In the genomic region with DNA sequence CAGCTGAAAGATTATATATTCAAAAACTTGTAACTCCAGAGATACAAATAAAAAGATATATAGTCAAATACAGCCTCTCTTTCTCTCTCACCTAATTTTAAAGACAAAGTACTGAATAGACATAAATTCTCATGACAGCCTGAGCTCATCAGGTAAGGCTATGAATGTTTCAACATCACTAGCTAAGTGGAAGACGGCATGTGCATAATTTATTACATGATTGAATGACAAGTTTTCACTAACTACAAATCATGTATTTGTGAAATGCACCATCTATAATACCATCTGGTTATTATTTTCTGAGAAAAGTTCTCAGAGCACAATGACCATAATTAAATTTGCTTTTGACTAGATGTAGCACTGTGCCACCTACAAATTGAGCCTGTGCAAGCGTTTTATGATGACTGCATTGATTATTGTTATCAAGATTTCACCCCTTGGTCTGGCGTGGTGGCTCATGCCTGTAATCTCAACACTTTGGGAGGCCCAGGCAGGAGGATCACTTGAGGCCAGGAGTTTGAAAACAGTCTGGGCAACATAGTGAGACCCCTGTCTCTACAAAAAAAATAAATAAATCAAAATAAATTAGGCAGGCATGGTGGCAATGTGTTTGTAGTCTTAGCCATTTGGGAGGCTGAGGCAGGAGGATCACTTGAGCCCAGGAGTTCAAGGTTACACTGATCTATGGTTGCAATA, we compare ENCODE assay signal across 15 cellular contexts.
"Had no signal": no experiment of that assay in that cellular context is flagged by ENCODE, and none has a peak within 500 bp of the region (broad histone marks: within the 10 kb centered on the region; RNA-seq: fewer than 3 reads in every experiment).

No MANE protein-coding gene starts in this region.

- H3K27ac Mint-ChIP-seq: activated B cell treated with CpG ODN at 0.5 μM for 24 hours; activated CD4-positive, alpha-beta T cell treated with anti-CD3 and anti-CD28 coated beads, Interleukin-2, amount 10 ng/mL, durations not matched to agents 24 days and 14 days; activated T-helper 1 cell treated with anti-CD3 and anti-CD28 coated beads, Interleukin-12 subunit alpha, Interleukin-12 subunit beta, Interleukin-2, Interleukin-4 antibody, amounts not matched to agents 30 ng/mL and 10 ng/mL and 1 ng/mL, durations not matched to agents 14 hours and 24 hours and 36 hours; immature natural killer cell; neural progenitor cell; stimulated activated naive B cell treated with anti-CD40 and anti-IgM and Interleukin-4, amounts not matched to agents 10 μg/mL and 1 μg/mL and 100 μg/mL, for 72 hours had no signal

- H2AFZ ChIP-seq: neural progenitor cell, parathyroid adenoma had no signal

- ATAC-seq: stimulated activated naive B cell treated with anti-CD40 and anti-IgM and Interleukin-4, amounts not matched to agents 10 μg/mL and 1 μg/mL and 100 μg/mL, for 72 hours had no signal

- H3K4me1 ChIP-seq: ascending aorta, neural progenitor cell, parathyroid adenoma had no signal

- H3K4me3 ChIP-seq: ascending aorta, neural progenitor cell, thyroid gland had no signal

- H3K27ac ChIP-seq: ascending aorta, neural progenitor cell, parathyroid adenoma, thyroid gland had no signal

- FAIRE-seq: endometrium, TTC549 had no signal

- H3K9me3 Mint-ChIP-seq: activated B cell treated with CpG ODN at 0.5 μM for 24 hours; activated CD4-positive, alpha-beta T cell treated with anti-CD3 and anti-CD28 coated beads, Interleukin-2, amount 10 ng/mL, durations not matched to agents 24 days and 14 days; activated T-helper 1 cell treated with anti-CD3 and anti-CD28 coated beads, Interleukin-12 subunit alpha, Interleukin-12 subunit beta, Interleukin-2, Interleukin-4 antibody, amounts not matched to agents 30 ng/mL and 10 ng/mL and 1 ng/mL, durations not matched to agents 14 hours and 24 hours and 36 hours had no signal

- H3K4me2 ChIP-seq: neural progenitor cell had no signal

- H3K4me1 Mint-ChIP-seq: activated B cell treated with CpG ODN at 0.5 μM for 24 hours; immature natural killer cell; stimulated activated naive B cell treated with anti-CD40 and anti-IgM and Interleukin-4, amounts not matched to agents 10 μg/mL and 1 μg/mL and 100 μg/mL, for 72 hours had no signal

- H3K9ac ChIP-seq: neural progenitor cell, parathyroid adenoma had no signal

- H3K27me3 Mint-ChIP-seq: activated B cell treated with CpG ODN at 0.5 μM for 24 hours; activated CD4-positive, alpha-beta T cell treated with anti-CD3 and anti-CD28 coated beads, Interleukin-2, amount 10 ng/mL, durations not matched to agents 24 days and 14 days; stimulated activated naive B cell treated with anti-CD40 and anti-IgM and Interleukin-4, amounts not matched to agents 10 μg/mL and 1 μg/mL and 100 μg/mL, for 72 hours had no signal

- DNase-seq: activated B cell treated with CpG ODN at 0.5 μM for 24 hours; activated CD4-positive, alpha-beta T cell treated with anti-CD3 and anti-CD28 coated beads, Interleukin-2, amount 10 ng/mL, durations not matched to agents 24 days and 14 days; activated naive CD4-positive, alpha-beta T cell; glutamatergic neuron; immature natural killer cell; stimulated activated CD4-positive, alpha-beta T cell treated with anti-CD3 and anti-CD28 coated beads, Interleukin-4, amount 100 ng/mL, for 1 hour; stimulated activated naive B cell treated with anti-CD40 and anti-IgM and Interleukin-4, amounts not matched to agents 10 μg/mL and 1 μg/mL and 100 μg/mL, for 72 hours; T-helper 2 cell; thyroid gland had no signal

- H3K36me3 Mint-ChIP-seq: immature natural killer cell had no signal

- H3K4me3 Mint-ChIP-seq: activated B cell treated with CpG ODN at 0.5 μM for 24 hours; activated CD4-positive, alpha-beta T cell treated with anti-CD3 and anti-CD28 coated beads, Interleukin-2, amount 10 ng/mL, durations not matched to agents 24 days and 14 days; activated T-helper 1 cell treated with anti-CD3 and anti-CD28 coated beads, Interleukin-12 subunit alpha, Interleukin-12 subunit beta, Interleukin-2, Interleukin-4 antibody, amounts not matched to agents 30 ng/mL and 10 ng/mL and 1 ng/mL, durations not matched to agents 14 hours and 24 hours and 36 hours; immature natural killer cell; neural progenitor cell; stimulated activated naive B cell treated with anti-CD40 and anti-IgM and Interleukin-4, amounts not matched to agents 10 μg/mL and 1 μg/mL and 100 μg/mL, for 72 hours had no signal

- H3K79me2 ChIP-seq: parathyroid adenoma had no signal

- H3K9me3 ChIP-seq: ascending aorta, thyroid gland had no signal

- H3K27me3 ChIP-seq: ascending aorta, neural progenitor cell, thyroid gland had no signal
